ENCODE assay signal across 9 cellular contexts in the genomic region with DNA sequence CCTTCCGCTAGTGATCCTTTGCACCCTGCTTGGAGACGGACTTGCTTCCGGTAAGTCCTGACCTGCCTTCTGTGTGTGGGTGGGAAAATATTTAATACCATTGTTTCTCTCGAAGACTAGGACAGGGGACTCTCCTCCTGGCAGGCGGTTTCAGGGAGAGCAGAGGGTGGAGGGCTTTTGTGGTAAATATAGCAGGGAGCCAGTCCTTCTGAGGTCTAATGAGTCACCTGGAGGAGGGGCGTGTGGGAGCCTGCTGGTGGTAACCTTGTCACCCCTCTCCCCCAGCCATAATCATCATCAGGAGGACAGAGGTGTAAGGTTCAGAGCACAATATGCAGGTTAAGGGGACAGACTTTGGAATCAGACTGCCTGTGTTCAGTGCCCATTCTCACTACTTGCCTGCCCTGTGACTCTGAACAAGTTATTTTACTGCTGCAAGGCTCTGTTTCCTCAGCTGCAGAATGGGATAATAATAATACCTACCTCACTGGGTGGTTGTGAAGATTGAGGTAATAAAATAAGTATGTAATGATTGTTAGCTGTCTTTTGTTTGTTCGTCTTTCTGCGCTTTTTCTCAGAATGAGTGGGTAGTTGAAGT. TPM values are rescaled to one million over a fixed set of nuclear protein-coding genes. Genes with fewer than 3 reads are reported as not detected.
A peak's percentile ranks its signal among the peaks of the same experiment; 100 is the strongest.
DNase-seq lines count a peak whose midpoint lies in the region; ATAC-seq and TF ChIP-seq lines count a peak whose summit lies in the region.
"Had no signal": no experiment of that assay in that cellular context is flagged by ENCODE, and none has a peak within 500 bp of the region (broad histone marks: within the 10 kb centered on the region; RNA-seq: fewer than 3 reads in every experiment).

No MANE protein-coding gene starts in this region.

- POLR2A ChIA-PET in HCT116 (lab: Charles Lee), result no interaction called here

- H3K27ac ChIP-seq in HCT116 (ENCODE audit: low read depth, low read length) (no peak overlapping the region; the same call in 1 of the 2 replicates), psoas muscle (no peak overlapping the region), MM.1S (ENCODE audit: low read length) (no peak overlapping the region)

- H3K4me2 ChIP-seq in HCT116 (ENCODE audit: low read length) (peak overlapping the region; percentile 60), MM.1S (ENCODE audit: low read depth, low read length) (no peak overlapping the region)

- no peaks in the 10 kb centered on the region for H3K79me2 ChIP-seq in HCT116 (ENCODE audit: insufficient read depth, low read length)
- peaks cover 70% of the 10 kb centered on the region for H3K79me2 ChIP-seq in MM.1S (ENCODE audit: low read length)

- H3F3A ChIP-seq in MM.1S (ENCODE audit: insufficient read depth, low read length), result no peaks in the 10 kb centered on the region

- peaks cover 3% of the 10 kb centered on the region for H3K36me3 Mint-ChIP-seq in T-helper 17 cell (ENCODE audit: low read depth)
- peaks cover 11% of the 10 kb centered on the region for H3K36me3 Mint-ChIP-seq in osteocyte (ENCODE audit: unreplicated experiment)

- H3K4me1 Mint-ChIP-seq in T-helper 17 cell, result peaks cover 75% of the 10 kb centered on the region
- peaks cover 46% of the 10 kb centered on the region for H3K4me1 Mint-ChIP-seq in osteocyte (ENCODE audit: unreplicated experiment)

- RAD21 ChIA-PET in HCT116 (lab: Charles Lee; ENCODE audit: low non-redundant PET in 1 of 2, low total read pairs in 2 of 2, uncharacterized antibody in 2 of 2, unreplicated experiment in 2 of 2), result no interaction called here

- H3K27me3 Mint-ChIP-seq in T-helper 17 cell (no peaks in the 10 kb centered on the region), osteocyte (ENCODE audit: unreplicated experiment) (no peaks in the 10 kb centered on the region)

- peaks cover 17 to 24% of the 10 kb centered on the region in 2 experiments for H3K4me1 ChIP-seq in HCT116 (ENCODE audit: control insufficient read depth in 1 of 2, insufficient read depth in 2 of 2, low read length in 2 of 2)
- peaks cover 61% of the 10 kb centered on the region for H3K4me1 ChIP-seq in psoas muscle
- H3K4me1 ChIP-seq in MM.1S (ENCODE audit: low read length), result no peaks in the 10 kb centered on the region

- H4K20me1 ChIP-seq in HCT116 (ENCODE audit: insufficient read depth) (no peaks in the 10 kb centered on the region), MM.1S (ENCODE audit: insufficient read depth, low read length) (no peaks in the 10 kb centered on the region)

- no peak for TF ChIP-seq POLR2A in HCT116 (IDR thresholded peaks at IDR 0.05; ENCODE audit: borderline replicate concordance, extremely low read depth, insufficient read depth, insufficient read length)

- H3K9me3 Mint-ChIP-seq in osteocyte (ENCODE audit: unreplicated experiment), result no peaks in the 10 kb centered on the region

- H3K36me3 ChIP-seq in HCT116 (ENCODE audit: control insufficient read depth in 1 of 2, insufficient read depth in 2 of 2, low read length in 2 of 2), result no peaks in the 10 kb centered on the region
- peaks cover 6 to 21% of the 10 kb centered on the region in 2 donors for H3K36me3 ChIP-seq in psoas muscle (ENCODE audit: insufficient read depth in 1 of 2, low read depth in 1 of 2)
- H3K36me3 ChIP-seq in MM.1S (replicated peaks; ENCODE audit: insufficient read depth, low read length), result no peaks in the 10 kb centered on the region

- 81 to 87% (median 87%) methylated on average over 8 of the region's 8 CpGs for WGBS in psoas muscle, 3 donors

- TF ChIP-seq RAD21 in HCT116 (IDR thresholded peaks at IDR 0.05; ENCODE audit: low read depth), result no peak

- CTCF ChIA-PET in HCT116 (lab: Charles Lee), result no interaction called here

- H3K9me2 ChIP-seq in HCT116 (ENCODE audit: insufficient read depth) (no peaks in the 10 kb centered on the region), MM.1S (replicated peaks; ENCODE audit: insufficient read depth, low read length) (no peaks in the 10 kb centered on the region)

- H3K4me3 Mint-ChIP-seq in T-helper 17 cell (no peak overlapping the region), osteocyte (ENCODE audit: unreplicated experiment) (no peak overlapping the region)

- H3K4me3 ChIP-seq in HCT116 (replicated peaks in 1 of 2; ENCODE audit: low read depth in 1 of 2, low read length in 2 of 2), result no peak overlapping the region
- no peak overlapping the region for H3K4me3 ChIP-seq in psoas muscle
- H3K4me3 ChIP-seq in MM.1S (ENCODE audit: low read length), result no peak overlapping the region

- peak overlapping the region; percentile 73 for H3K27ac Mint-ChIP-seq in T-helper 17 cell
- no peak overlapping the region for H3K27ac Mint-ChIP-seq in osteocyte (ENCODE audit: unreplicated experiment)

- intact Hi-C loops in HCT116 (cut with micrococcal nuclease) (no loop called here), psoas muscle (cut with DNase I) (no loop called here)

- H2AFZ ChIP-seq in HCT116 (ENCODE audit: low read depth, low read length, poor library complexity, severe bottlenecking) (no peak overlapping the region), MM.1S (ENCODE audit: low read length) (no peak overlapping the region)

- DNase-seq in HCT116 (ENCODE audit: low read depth, low spot score), result no peak
- no peak for DNase-seq in T-helper 17 cell
- DNase-seq in psoas muscle, result no peak
- DNase-seq in putamen (ENCODE audit: low spot score), result no peak
- no peak for DNase-seq in osteocyte (ENCODE audit: extremely low spot score, unreplicated experiment)
- DNase-seq in MM.1S, result no peak
- DNase-seq: NCI-H2227 treated with DMSO at 0.1 percent for 48 hours had no signal

- ATAC-seq in HCT116 (peak; percentile 58), T-helper 17 cell (peak; percentile 61), esophagus mucosa (peak; percentile 10), psoas muscle (peak; percentile 23 to 53 (median 40)), GM18868 (IDR thresholded peaks at IDR 0.05; ENCODE audit: unreplicated experiment) (no peak)

- H3K9me3 ChIP-seq in HCT116 (ENCODE audit: control insufficient read depth in 1 of 2, insufficient read depth in 1 of 2, low read depth in 1 of 2, low read length in 2 of 2), result no peaks in the 10 kb centered on the region
- no peaks in the 10 kb centered on the region for H3K9me3 ChIP-seq in T-helper 17 cell (ENCODE audit: control insufficient read depth, low read length, poor library complexity, severe bottlenecking)
- H3K9me3 ChIP-seq in psoas muscle, result no peaks in the 10 kb centered on the region
- no peaks in the 10 kb centered on the region for H3K9me3 ChIP-seq in MM.1S (replicated peaks; ENCODE audit: insufficient read depth, low read length)

- 0 out of 2 replicates have a peak overlapping the region, but pooled peaks have one; percentile 24 for H3K9ac ChIP-seq in HCT116 (ENCODE audit: low read length)
- no peak overlapping the region for H3K9ac ChIP-seq in MM.1S (ENCODE audit: low read length)

- BruUV-seq in HCT116 (replicated peaks; lab: Mats Ljungman, UMichigan), result no TSS peak

- H3K27me3 ChIP-seq in HCT116 (ENCODE audit: insufficient read depth, low read length), result no peaks in the 10 kb centered on the region
- no peaks in the 10 kb centered on the region for H3K27me3 ChIP-seq in psoas muscle (ENCODE audit: insufficient read depth in 3 of 3, low read length in 2 of 3)
- H3K27me3 ChIP-seq in MM.1S (replicated peaks; ENCODE audit: insufficient read depth, low read length), result no peaks in the 10 kb centered on the region

- no peak for TF ChIP-seq CTCF in HCT116 (IDR thresholded peaks at IDR 0.05 in 2 of 3, conservative IDR thresholded peaks at IDR 0.05 in 1 of 3; ENCODE audit: borderline replicate concordance in 1 of 3, insufficient read depth in 1 of 3, low read depth in 2 of 3, low read length in 2 of 3)
- TF ChIP-seq CTCF in psoas muscle (IDR thresholded peaks at IDR 0.05), result no peak
- TF ChIP-seq CTCF in osteocyte (IDR thresholded peaks at IDR 0.05), result no peak
- no peak for TF ChIP-seq CTCF in MM.1S (IDR thresholded peaks at IDR 0.05; ENCODE audit: low read length)

TF ChIP-seq in HCT116, 20 proteins besides CTCF, POLR2A, EP300 and RAD21:
- TF ChIP-seq EZH2 (IDR thresholded peaks at IDR 0.05), result no peak
- no peak for TF ChIP-seq EZH2phosphoT487 (IDR thresholded peaks at IDR 0.05; ENCODE audit: borderline replicate concordance)
- no peak for TF ChIP-seq FOSL1 (IDR thresholded peaks at IDR 0.05; ENCODE audit: low read depth)
- no peak for TF ChIP-seq ZNF274 (IDR thresholded peaks at IDR 0.05; ENCODE audit: low read depth, low read length)

RNA-seq across cellular contexts. Expression of a gene that starts 47.4 kb away (rescaled TPM):
- total RNA-seq in HCT116 (2021; ENCODE audit: unreplicated experiment) (6.4 TPM), T-helper 17 cell (100 to 1,000 TPM in 1 of 2 donors, 10 to 100 TPM in 1; 94.7 to 101 TPM), esophagus mucosa (35.2 TPM), psoas muscle (10 to 100 TPM; 14.9 to 23.4 (median 22.4) TPM), osteocyte (30.6 and 31.2 TPM in 2 replicates)
- polyA plus RNA-seq in HCT116 (2012), result 3.1 and 3.6 TPM in 2 replicates
- polyA plus RNA-seq in psoas muscle, result 10 to 100 TPM in 2 of 3 donors, 1 to 10 TPM in 1; 6.9 to 13.3 (median 11.7) TPM
